ENCODE assay signal across 1 cellular context in genomic region chr17:42992872-42993271, GRCh38.
TF ChIP-seq lines count a peak whose summit lies in the region.

No MANE protein-coding gene starts in this region.

TF ChIP-seq in GM12878, 131 proteins besides CTCF, POLR2A, EP300 and RAD21:
- TF ChIP-seq POU2F2 (IDR thresholded peaks at IDR 0.05; ENCODE audit: borderline replicate concordance, low read depth, low read length) (no peak), MAX (IDR thresholded peaks at IDR 0.05; ENCODE audit: low read depth, low read length) (no peak)
